ENCODE assay signal across 8 cellular contexts in the genomic region with DNA sequence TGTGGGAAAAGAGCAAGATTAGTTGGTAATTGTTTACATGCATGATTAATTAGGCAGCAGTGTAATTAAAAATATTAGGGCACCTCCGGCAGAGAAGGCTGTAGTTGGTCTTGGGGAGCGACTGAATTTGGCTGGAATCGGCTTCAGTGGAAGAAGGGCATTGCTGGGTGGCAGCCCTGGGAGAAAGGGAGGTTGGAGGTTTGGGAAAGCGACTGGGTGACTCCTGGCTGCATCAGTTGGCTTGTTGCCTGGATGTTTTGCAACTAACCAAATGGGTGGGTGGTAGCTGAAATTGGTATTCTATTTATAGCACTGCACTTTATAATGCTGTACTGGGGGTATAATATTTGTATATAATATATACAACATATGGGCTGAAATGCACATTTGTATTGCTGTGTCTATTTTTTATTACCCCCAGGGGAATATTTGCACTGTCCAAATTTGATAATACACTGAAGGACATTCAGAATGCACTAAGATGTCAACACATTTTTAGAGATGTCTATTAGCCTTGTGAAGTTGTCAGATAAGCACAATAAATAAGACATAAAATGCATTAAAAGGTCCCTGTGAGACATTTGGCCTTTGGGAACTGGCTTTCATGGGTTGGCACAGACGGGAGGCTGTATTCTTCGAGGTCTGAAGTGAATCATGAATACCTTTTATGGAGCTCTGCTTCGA.
DNase-seq lines count a peak whose midpoint lies in the region; ATAC-seq and TF ChIP-seq lines count a peak whose summit lies in the region.

No MANE protein-coding gene starts in this region.

- H3K4me3 ChIP-seq in Loucy (ENCODE audit: low read length, poor library complexity, severe bottlenecking) = peak overlapping the region; percentile 84
- peak overlapping the region; percentile 12 to 66 for H3K4me3 ChIP-seq in cardiac fibroblast (replicated peaks in 1 of 2; ENCODE audit: low read depth in 2 of 2, low read length in 2 of 2)
- H3K4me3 ChIP-seq in muscle layer of duodenum (ENCODE audit: low read depth in 1 of 2, low read length in 2 of 2) = peak overlapping the region; percentile 65 to 78

- no peak overlapping the region for H3K27ac ChIP-seq in muscle layer of duodenum (ENCODE audit: low read length)

- peaks cover 57% of the 10 kb centered on the region for H3K79me2 ChIP-seq in Loucy (ENCODE audit: insufficient read depth, low read length)

- H3K9ac ChIP-seq in Loucy (ENCODE audit: low read depth, low read length, poor library complexity, severe bottlenecking) = peak overlapping the region; percentile 81

- no peak for ATAC-seq in GM18858 (IDR thresholded peaks at IDR 0.05; ENCODE audit: unreplicated experiment)
- ATAC-seq in GM19467 (IDR thresholded peaks at IDR 0.05; ENCODE audit: unreplicated experiment) = no peak

- no peak for TF ChIP-seq CTCF in Loucy (conservative IDR thresholded peaks at IDR 0.05; ENCODE audit: low read length)
- no peak for TF ChIP-seq CTCF in cardiac fibroblast (IDR thresholded peaks at IDR 0.05; ENCODE audit: low read depth, low read length)

- peaks cover 4% of the 10 kb centered on the region; the same call in 1 of the 2 replicates for H3F3A ChIP-seq in Loucy (ENCODE audit: low read depth)

- no peaks in the 10 kb centered on the region for H4K20me1 ChIP-seq in Loucy (ENCODE audit: insufficient read depth, low read length, poor library complexity, severe bottlenecking)

- H3K36me3 ChIP-seq in Loucy (ENCODE audit: insufficient read depth, low read length) (no peaks in the 10 kb centered on the region), muscle layer of duodenum (ENCODE audit: control insufficient read depth in 1 of 2, insufficient read depth in 2 of 2, low read length in 2 of 2) (no peaks in the 10 kb centered on the region)

- DNase-seq in AG20443 (ENCODE audit: low spot score) (peak; percentile 44), cardiac fibroblast (ENCODE audit: low read depth in 2 of 2) (peak; percentile 63 to 68), DMS153 (lab: John Stamatoyannopoulos, UW) (no peak), cerebellar cortex (ENCODE audit: low spot score) (no peak)

- H3K9me2 ChIP-seq in Loucy (replicated peaks; ENCODE audit: low read depth, low read length) = no peaks in the 10 kb centered on the region

- H3K27me3 ChIP-seq in Loucy (ENCODE audit: insufficient read depth, low read length, poor library complexity, severe bottlenecking) (no peaks in the 10 kb centered on the region), muscle layer of duodenum (ENCODE audit: low read depth, low read length) (no peaks in the 10 kb centered on the region)

- no peak overlapping the region for H2AFZ ChIP-seq in Loucy (ENCODE audit: low read length)

- no peaks in the 10 kb centered on the region for H3K9me3 ChIP-seq in Loucy (ENCODE audit: insufficient read depth, low read depth, low read length)
- no peaks in the 10 kb centered on the region for H3K9me3 ChIP-seq in muscle layer of duodenum (ENCODE audit: control insufficient read depth in 1 of 2, low read length in 2 of 2)

- peak overlapping the region; percentile 85 for H3K4me2 ChIP-seq in Loucy (ENCODE audit: low read depth, low read length, poor library complexity, severe bottlenecking)

- H3K4me1 ChIP-seq in Loucy (ENCODE audit: insufficient read depth, low read length, poor library complexity, severe bottlenecking) (peaks cover 54% of the 10 kb centered on the region), muscle layer of duodenum (ENCODE audit: control insufficient read depth in 1 of 2, insufficient read depth in 2 of 2, low read length in 2 of 2) (peaks cover 0 to 13% of the 10 kb centered on the region in 2 donors)

Comparison
In these comparisons a context has a peak if more than half of its experiments do, and no peak if none do; other contexts are left out.
1. DNase-seq: peak in AG20443 (single experiment) and cardiac fibroblast (2 of 2); none in DMS153 (single experiment) and cerebellar cortex (single experiment).
2. Peak in every context shown above with its lines, with median percentiles within 50 percentile points of each other: H3K4me3 ChIP-seq.